ENCODE assay signal across 36 cellular contexts in the genomic region with DNA sequence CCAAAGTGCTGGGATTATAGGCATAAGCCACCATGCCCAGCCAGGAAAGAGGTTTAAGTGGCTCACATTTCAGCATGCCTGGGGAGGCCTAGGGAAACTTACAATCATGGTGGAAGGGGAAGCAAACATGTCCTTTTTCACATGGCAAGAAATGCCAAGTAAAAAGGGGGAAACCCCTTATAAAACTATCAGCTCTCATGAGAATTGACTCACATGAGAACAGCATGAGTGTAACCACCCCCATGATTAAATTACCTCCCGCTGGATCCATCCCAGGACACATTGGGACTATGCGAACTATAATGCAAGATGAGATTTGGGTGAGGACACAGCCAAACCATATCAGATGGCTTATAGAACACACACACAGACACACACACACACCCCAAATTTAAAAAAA.
"Had no signal": no experiment of that assay in that cellular context is flagged by ENCODE, and none has a peak within 500 bp of the region (broad histone marks: within the 10 kb centered on the region; RNA-seq: fewer than 3 reads in every experiment).

No MANE protein-coding gene starts in this region.

- H3K27me3 ChIP-seq: adrenal gland, body of pancreas, brain microvascular endothelial cell, breast epithelium had no signal

- H3K36me3 Mint-ChIP-seq: activated naive CD4-positive, alpha-beta T cell treated with anti-CD3 and anti-CD28 coated beads, Interleukin-2, amount 50 U/mL, for 72 hours; activated naive CD8-positive, alpha-beta T cell treated with anti-CD3 and anti-CD28 coated beads for 36 hours had no signal

- H3K9me3 Mint-ChIP-seq: activated CD8-positive, alpha-beta T cell treated with anti-CD3 and anti-CD28 coated beads for 36 hours; activated naive CD4-positive, alpha-beta T cell treated with anti-CD3 and anti-CD28 coated beads for 36 hours; activated naive CD4-positive, alpha-beta T cell treated with anti-CD3 and anti-CD28 coated beads, Interleukin-2, amount 50 U/mL, for 72 hours; activated T-cell treated with anti-CD3 and anti-CD28 coated beads, Interleukin-2, amount 50 U/mL, for 4 hours; activated T-helper 1 cell treated with anti-CD3 and anti-CD28 coated beads, Interleukin-12 subunit alpha, Interleukin-12 subunit beta, Interleukin-2, Interleukin-4 antibody, amounts not matched to agents 30 ng/mL and 10 ng/mL and 1 ng/mL, durations not matched to agents 14 hours and 24 hours and 36 hours; activated T-helper 17 cell treated with anti-CD3 and anti-CD28 coated beads, Interleukin-2, amount 50 U/mL, for 72 hours; T-helper 1 cell treated with Interleukin-12 subunit alpha and Interleukin-12 subunit beta and Interleukin-4 antibody, amounts not matched to agents 30 μg/mL and 1 μg/mL, for 36 hours had no signal

- ATAC-seq: activated CD8-positive, alpha-beta T cell treated with anti-CD3 and anti-CD28 coated beads for 36 hours; activated T-cell treated with anti-CD3 and anti-CD28 coated beads, Interleukin-2, amount 50 U/mL, for 4 hours; activated T-cell treated with anti-CD3 and anti-CD28 coated beads, Interleukin-2, amount 50 U/mL, for 72 hours; activated T-helper 17 cell treated with anti-CD3 and anti-CD28 coated beads, Interleukin-2, amount 50 U/mL, for 72 hours; body of pancreas; WTC11 had no signal

- H3K4me3 Mint-ChIP-seq: activated CD4-positive, alpha-beta memory T cell treated with anti-CD3 and anti-CD28 coated beads for 36 hours; activated CD4-positive, alpha-beta T cell treated with anti-CD3 and anti-CD28 coated beads, Interleukin-2, amount 10 ng/mL, durations not matched to agents 24 days and 14 days; activated CD8-positive, alpha-beta T cell treated with anti-CD3 and anti-CD28 coated beads for 36 hours; activated naive CD4-positive, alpha-beta T cell treated with anti-CD3 and anti-CD28 coated beads for 36 hours; activated naive CD8-positive, alpha-beta T cell treated with anti-CD3 and anti-CD28 coated beads for 36 hours; activated T-cell treated with anti-CD3 and anti-CD28 coated beads, Interleukin-2, amount 50 U/mL, for 4 hours; activated T-cell treated with anti-CD3 and anti-CD28 coated beads, Interleukin-2, amount 50 U/mL, for 72 hours; activated T-helper 1 cell treated with anti-CD3 and anti-CD28 coated beads, Interleukin-12 subunit alpha, Interleukin-12 subunit beta, Interleukin-2, Interleukin-4 antibody, amounts not matched to agents 30 ng/mL and 10 ng/mL and 1 ng/mL, durations not matched to agents 14 hours and 24 hours and 36 hours; activated T-helper 17 cell treated with anti-CD3 and anti-CD28 coated beads, Interleukin-2, amount 50 U/mL, for 72 hours; T-helper 1 cell treated with Interleukin-12 subunit alpha and Interleukin-12 subunit beta and Interleukin-4 antibody, amounts not matched to agents 30 μg/mL and 1 μg/mL, for 36 hours; T-helper 2 cell treated with Interferon-gamma antibody and Interleukin-4, amounts not matched to agents 5 μg/mL and 100 μg/mL, for 36 hours; WTC11 had no signal

- H3K27ac Mint-ChIP-seq: activated CD4-positive, alpha-beta memory T cell treated with anti-CD3 and anti-CD28 coated beads for 36 hours; activated CD4-positive, alpha-beta T cell treated with anti-CD3 and anti-CD28 coated beads, Interleukin-2, amount 10 ng/mL, durations not matched to agents 24 days and 14 days; activated CD8-positive, alpha-beta T cell treated with anti-CD3 and anti-CD28 coated beads for 36 hours; activated naive CD4-positive, alpha-beta T cell treated with anti-CD3 and anti-CD28 coated beads for 36 hours; activated naive CD4-positive, alpha-beta T cell treated with anti-CD3 and anti-CD28 coated beads, Interleukin-2, amount 50 U/mL, for 72 hours; activated naive CD8-positive, alpha-beta T cell treated with anti-CD3 and anti-CD28 coated beads for 36 hours; activated T-cell treated with anti-CD3 and anti-CD28 coated beads, Interleukin-2, amount 50 U/mL, for 72 hours; activated T-helper 1 cell treated with anti-CD3 and anti-CD28 coated beads, Interleukin-12 subunit alpha, Interleukin-12 subunit beta, Interleukin-2, Interleukin-4 antibody, amounts not matched to agents 30 ng/mL and 10 ng/mL and 1 ng/mL, durations not matched to agents 14 hours and 24 hours and 36 hours; activated T-helper 17 cell treated with anti-CD3 and anti-CD28 coated beads, Interleukin-2, amount 50 U/mL, for 72 hours; T-helper 1 cell treated with Interleukin-12 subunit alpha and Interleukin-12 subunit beta and Interleukin-4 antibody, amounts not matched to agents 30 μg/mL and 1 μg/mL, for 36 hours; T-helper 2 cell treated with Interferon-gamma antibody and Interleukin-4, amounts not matched to agents 5 μg/mL and 100 μg/mL, for 36 hours; WTC11 had no signal

- H3K27ac ChIP-seq: adrenal gland, body of pancreas, brain microvascular endothelial cell, breast epithelium, VCaP had no signal

- DNase-seq: activated CD4-positive, alpha-beta memory T cell treated with anti-CD3 and anti-CD28 coated beads for 36 hours; activated CD4-positive, alpha-beta T cell treated with anti-CD3 and anti-CD28 coated beads for 4 hours; activated CD4-positive, alpha-beta T cell treated with anti-CD3 and anti-CD28 coated beads, Interleukin-2, amount 10 ng/mL, durations not matched to agents 24 days and 14 days; activated CD4-positive, alpha-beta T cell treated with anti-CD3 and anti-CD28 coated beads, Interleukin-2, amount 50 U/mL, for 1 hour; activated CD4-positive, alpha-beta T cell treated with anti-CD3 and anti-CD28 coated beads, Interleukin-2, amount 50 U/mL, for 4 hours; activated CD4-positive, CD25-positive, alpha-beta regulatory T cell treated with anti-CD3 and anti-CD28 coated beads, Interleukin-2, amount 50 U/mL, for 72 hours; activated CD8-positive, alpha-beta memory T cell treated with anti-CD3 and anti-CD28 coated beads, Interleukin-2, amount 50 U/mL, for 4 hours; activated CD8-positive, alpha-beta T cell treated with anti-CD3 and anti-CD28 coated beads for 36 hours; activated effector memory CD4-positive, alpha-beta T cell treated with anti-CD3 and anti-CD28 coated beads, Interleukin-2, amount 50 U/mL, for 16 hours; activated gamma-delta T cell treated with Interleukin-2 at 50 U/mL for 16 hours; activated naive CD4-positive, alpha-beta T cell; activated naive CD4-positive, alpha-beta T cell treated with anti-CD3 and anti-CD28 coated beads for 36 hours; activated naive CD4-positive, alpha-beta T cell treated with anti-CD3 and anti-CD28 coated beads, Interleukin-2, amount 50 U/mL, for 16 hours; activated naive CD8-positive, alpha-beta T cell treated with anti-CD3 and anti-CD28 coated beads for 36 hours; activated T-cell treated with anti-CD3 and anti-CD28 coated beads for 4 hours; activated T-cell treated with anti-CD3 and anti-CD28 coated beads, Interleukin-2, amount 50 U/mL, for 1 hour; activated T-cell treated with anti-CD3 and anti-CD28 coated beads, Interleukin-2, amount 50 U/mL, for 4 hours; activated T-cell treated with anti-CD3 and anti-CD28 coated beads, Interleukin-2, amount 50 U/mL, for 72 hours; adrenal gland; amniotic stem cell; aorta; body of pancreas; brain microvascular endothelial cell; central memory CD4-positive, alpha-beta T cell; SW 1271; T-helper 1 cell; T-helper 2 cell; T-helper 9 cell had no signal

- H3K4me1 Mint-ChIP-seq: WTC11 had no signal

- H3K4me3 ChIP-seq: adrenal gland, body of pancreas, breast epithelium had no signal

- H3K9me3 ChIP-seq: adrenal gland, body of pancreas, breast epithelium had no signal

- H3K4me1 ChIP-seq: adrenal gland, body of pancreas, breast epithelium had no signal
